In genomic region chr7:27188666-27189559, GRCh38 we compare ENCODE assay signal across 10 cellular contexts. TPM values are rescaled to one million over a fixed set of nuclear protein-coding genes. Genes with fewer than 3 reads are reported as not detected.
DNase-seq lines count a peak whose midpoint lies in the region; ATAC-seq and TF ChIP-seq lines count a peak whose summit lies in the region.
"Had no signal": no experiment of that assay in that cellular context is flagged by ENCODE, and none has a peak within 500 bp of the region (broad histone marks: within the 10 kb centered on the region; RNA-seq: fewer than 3 reads in every experiment).

No MANE protein-coding gene starts in this region.

- TF ChIP-seq RAD21 in IMR-90 (IDR thresholded peaks at IDR 0.05; ENCODE audit: low read length) = no peak

- BruUV-seq in IMR-90 (replicated peaks; lab: Mats Ljungman, UMichigan) = no TSS peak

- H3K9me3 Mint-ChIP-seq in stimulated activated effector memory CD8-positive, alpha-beta T cell treated with anti-CD3 and anti-CD28 coated beads, Interleukin-12 subunit alpha, Interleukin-12 subunit beta, amount 100 ng/mL, for 72 hours = no peaks in the 10 kb centered on the region

- no peaks in the 10 kb centered on the region for H3K9me1 ChIP-seq in IMR-90 (ENCODE audit: insufficient read depth, low read length)

- no peak overlapping the region for H4K5ac ChIP-seq in IMR-90 (ENCODE audit: low read depth, low read length)

- H3K18ac ChIP-seq in IMR-90 (ENCODE audit: low read depth, low read length) = no peak overlapping the region

- peaks cover 8% of the 10 kb centered on the region for H3K36me3 Mint-ChIP-seq in stimulated activated effector memory CD8-positive, alpha-beta T cell treated with anti-CD3 and anti-CD28 coated beads, Interleukin-12 subunit alpha, Interleukin-12 subunit beta, amount 100 ng/mL, for 72 hours

- TF ChIP-seq CTCF in IMR-90 (conservative IDR thresholded peaks at IDR 0.05; ENCODE audit: low read depth, low read length) = no peak

- no peak overlapping the region for H2AK5ac ChIP-seq in IMR-90 (ENCODE audit: low read depth, low read length)

- no peak overlapping the region for H2BK20ac ChIP-seq in IMR-90 (ENCODE audit: low read depth, low read length)

- H3K4me1 Mint-ChIP-seq in stimulated activated effector memory CD8-positive, alpha-beta T cell treated with anti-CD3 and anti-CD28 coated beads, Interleukin-12 subunit alpha, Interleukin-12 subunit beta, amount 100 ng/mL, for 72 hours = peaks cover 48% of the 10 kb centered on the region

- WGBS in IMR-90 (ENCODE audit: extremely low coverage in 2 of 2, insufficient read length in 1 of 2), 2 experiments = 17% methylated on average over 13 of the region's 55 CpGs; no CpG with 5 or more reads in 1 of the 2 experiments

- no peak overlapping the region for H3K4ac ChIP-seq in IMR-90 (ENCODE audit: low read depth, low read length)

- ATAC-seq in IMR-90 (ENCODE audit: low read depth) (no peak), HG02938 (IDR thresholded peaks at IDR 0.05; ENCODE audit: unreplicated experiment) (no peak)
- no peak for ATAC-seq in stimulated activated effector memory CD8-positive, alpha-beta T cell treated with anti-CD3 and anti-CD28 coated beads, Interleukin-12 subunit alpha, Interleukin-12 subunit beta, amount 100 ng/mL, for 72 hours

- no peak overlapping the region for H2BK120ac ChIP-seq in IMR-90 (ENCODE audit: low read depth, low read length)

- dilution Hi-C loops in IMR-90 (cut with HindIII; ENCODE audit: low sequenced_read_pairs, unreplicated experiment) = no loop called here

- in situ Hi-C loops in IMR-90 (cut with MboI; ENCODE audit: low sequenced_read_pairs) = no loop called here

- H3K27me3 ChIP-seq in IMR-90 (ENCODE audit: control insufficient read depth, insufficient read depth, low read length) = peaks cover 97% of the 10 kb centered on the region

- H3K23ac ChIP-seq in IMR-90 (ENCODE audit: low read depth, low read length) = no peak overlapping the region

- no peak for TF ChIP-seq POLR2A in IMR-90 (IDR thresholded peaks at IDR 0.05; ENCODE audit: low read depth, low read length)

- no peak overlapping the region for H3K9ac ChIP-seq in IMR-90 (ENCODE audit: low read depth, low read length)

- intact Hi-C loops in IMR-90 (cut with micrococcal nuclease) = no loop called here

- H3K9me3 ChIP-seq in IMR-90 (ENCODE audit: control insufficient read depth, insufficient read depth, low read length) = peaks cover 16% of the 10 kb centered on the region; the same call in 1 of the 2 replicates

- H3K4me3 Mint-ChIP-seq in stimulated activated effector memory CD8-positive, alpha-beta T cell treated with anti-CD3 and anti-CD28 coated beads, Interleukin-12 subunit alpha, Interleukin-12 subunit beta, amount 100 ng/mL, for 72 hours = peak overlapping the region; percentile 77

- no peaks in the 10 kb centered on the region for H3K36me3 ChIP-seq in IMR-90 (ENCODE audit: control insufficient read depth, insufficient read depth, low read length)

- H4K8ac ChIP-seq in IMR-90 (ENCODE audit: low read depth in 2 of 2, low read length in 2 of 2) = no peak overlapping the region

- no peak overlapping the region for H3K27ac Mint-ChIP-seq in stimulated activated effector memory CD8-positive, alpha-beta T cell treated with anti-CD3 and anti-CD28 coated beads, Interleukin-12 subunit alpha, Interleukin-12 subunit beta, amount 100 ng/mL, for 72 hours

- POLR2A ChIA-PET in IMR-90 (lab: Charles Lee; ENCODE audit: unreplicated experiment) = no interaction called here

- DNase-seq in IMR-90 (no peak), islet precursor cell (peak; percentile 72), T-helper 9 cell (no peak), hypothalamus (lab: John Stamatoyannopoulos, UW) (no peak), DMS 273 (lab: John Stamatoyannopoulos, UW; ENCODE audit: unreplicated experiment) (no peak)
- peak; percentile 48 to 49 for DNase-seq in activated T-cell treated with anti-CD3 and anti-CD28 coated beads, Interleukin-2, amount 50 U/mL, for 48 hours
- DNase-seq in stimulated activated effector memory CD8-positive, alpha-beta T cell treated with anti-CD3 and anti-CD28 coated beads, Interleukin-12 subunit alpha, Interleukin-12 subunit beta, amount 100 ng/mL, for 72 hours (ENCODE audit: low spot score in 2 of 2) = no peak
- DNase-seq: GOT3 had no signal

- H3K4me1 ChIP-seq in IMR-90 (ENCODE audit: control insufficient read depth, insufficient read depth, low read length) = peaks cover 3% of the 10 kb centered on the region; the same call in 1 of the 2 replicates

- H3K14ac ChIP-seq in IMR-90 (replicated peaks; ENCODE audit: low read depth, low read length) = no peak overlapping the region

- no peak overlapping the region for H2BK15ac ChIP-seq in IMR-90 (ENCODE audit: low read depth, low read length)

- no peaks in the 10 kb centered on the region for H3K79me1 ChIP-seq in IMR-90 (ENCODE audit: low read depth in 1 of 2, low read length in 2 of 2)

- no peak overlapping the region for H3K4me3 ChIP-seq in IMR-90 (ENCODE audit: insufficient read depth, low read depth, low read length)

- H2AFZ ChIP-seq in IMR-90 (replicated peaks; ENCODE audit: low read length, poor library complexity) = no peak overlapping the region

- no peak overlapping the region for H2BK5ac ChIP-seq in IMR-90 (ENCODE audit: low read depth, low read length, poor library complexity, severe bottlenecking)

- no peak overlapping the region for H3K56ac ChIP-seq in IMR-90 (ENCODE audit: extremely low read depth, insufficient read depth, low read length)

- no peak overlapping the region for H3K27ac ChIP-seq in IMR-90 (ENCODE audit: insufficient read depth, low read length)

- peaks cover 21% of the 10 kb centered on the region; the same call in 1 of the 2 replicates for H4K20me1 ChIP-seq in IMR-90 (ENCODE audit: insufficient read depth, low read length)

- CTCF ChIA-PET in IMR-90 (lab: Yijun Ruan, JAX) = interaction anchor here (1.1 kb wide), 1 partner anchor 9 kb away, joined by 3 read pairs; no protein-coding TSS in a partner anchor

- H4K91ac ChIP-seq in IMR-90 (ENCODE audit: insufficient read depth, low read depth, low read length) = no peak overlapping the region

- 0 out of 2 replicates have a peak overlapping the region, but pooled peaks have one; percentile 4 for H3K4me2 ChIP-seq in IMR-90 (ENCODE audit: low read depth, low read length)

- no peak overlapping the region for H2AK9ac ChIP-seq in IMR-90 (replicated peaks; ENCODE audit: low read depth, low read length, poor library complexity)

TF ChIP-seq in IMR-90, 13 proteins besides CTCF, POLR2A, EP300 and RAD21 (continues in another document):
- TF ChIP-seq MAZ (IDR thresholded peaks at IDR 0.05; ENCODE audit: borderline replicate concordance, low read depth, low read length) (no peak), MAFK (IDR thresholded peaks at IDR 0.05; ENCODE audit: low read depth, low read length) (no peak), RCOR1 (IDR thresholded peaks at IDR 0.05; ENCODE audit: insufficient replicate concordance, low read length) (no peak), CHD1 (IDR thresholded peaks at IDR 0.05; ENCODE audit: low read depth, low read length) (no peak), FOS (IDR thresholded peaks at IDR 0.05; ENCODE audit: low read depth, low read length) (no peak), CEBPB (IDR thresholded peaks at IDR 0.05; ENCODE audit: low read depth, low read length) (no peak), ELK1 (IDR thresholded peaks at IDR 0.05; ENCODE audit: borderline replicate concordance, low read depth, low read length) (no peak), BHLHE40 (IDR thresholded peaks at IDR 0.05; ENCODE audit: low read depth, low read length) (no peak), RFX5 (IDR thresholded peaks at IDR 0.05; ENCODE audit: low read depth, low read length) (no peak), SMC3 (IDR thresholded peaks at IDR 0.05; ENCODE audit: low read depth, low read length) (no peak)
- TF ChIP-seq, protein P1, sequence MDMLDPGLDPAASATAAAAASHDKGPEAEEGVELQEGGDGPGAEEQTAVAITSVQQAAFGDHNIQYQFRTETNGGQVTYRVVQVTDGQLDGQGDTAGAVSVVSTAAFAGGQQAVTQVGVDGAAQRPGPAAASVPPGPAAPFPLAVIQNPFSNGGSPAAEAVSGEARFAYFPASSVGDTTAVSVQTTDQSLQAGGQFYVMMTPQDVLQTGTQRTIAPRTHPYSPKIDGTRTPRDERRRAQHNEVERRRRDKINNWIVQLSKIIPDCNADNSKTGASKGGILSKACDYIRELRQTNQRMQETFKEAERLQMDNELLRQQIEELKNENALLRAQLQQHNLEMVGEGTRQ (IDR thresholded peaks at IDR 0.05; ENCODE audit: low read depth, low read length) = no peak

RNA-seq across cellular contexts. Expression of gene HOXA11, which starts 3.9 kb away (rescaled TPM):
- not detected in 2 replicates for total RNA-seq in IMR-90 (2012; rRNA removed)
- polyA plus RNA-seq in IMR-90 (2012; rRNA removed) = 0.04 and 0.05 TPM in 2 replicates
- 0.05 TPM in 1 of 2 replicates, not detected in the other for polyA plus RNA-seq in IMR-90 (2012; cell fraction: cytosol; rRNA removed)
- polyA plus RNA-seq in IMR-90 (2012; cell fraction: nucleus; rRNA removed; ENCODE audit: low replicate concordance) = 0.04 TPM in 1 of 2 replicates, not detected in the other
- total RNA-seq: T-helper 1 cell treated with Interleukin-12 subunit alpha and Interleukin-12 subunit beta and Interleukin-4 antibody, amounts not matched to agents 30 ng/mL and 1 ng/mL, for 36 hours had no signal

RNA-seq across cellular contexts. Expression of gene HOXA13, which starts 11.0 kb away (rescaled TPM):
- total RNA-seq in IMR-90 (2012; rRNA removed) = not detected in 2 replicates
- polyA plus RNA-seq in IMR-90 (2012; rRNA removed) = not detected in 2 replicates
- not detected in 2 replicates for polyA plus RNA-seq in IMR-90 (2012; cell fraction: cytosol; rRNA removed)
- polyA plus RNA-seq in IMR-90 (2012; cell fraction: nucleus; rRNA removed; ENCODE audit: low replicate concordance) = not detected in 2 replicates
- total RNA-seq: T-helper 1 cell treated with Interleukin-12 subunit alpha and Interleukin-12 subunit beta and Interleukin-4 antibody, amounts not matched to agents 30 ng/mL and 1 ng/mL, for 36 hours had no signal

RNA-seq across cellular contexts. Expression of gene HOXA10, which starts 14.8 kb away (rescaled TPM):
- total RNA-seq in IMR-90 (2012; rRNA removed) = 0.18 and 0.28 TPM in 2 replicates
- polyA plus RNA-seq in IMR-90 (2012; rRNA removed) = 0.10 TPM in 2 replicates
- polyA plus RNA-seq in IMR-90 (2012; cell fraction: cytosol; rRNA removed) = 0.05 and 0.30 TPM in 2 replicates
- polyA plus RNA-seq in IMR-90 (2012; cell fraction: nucleus; rRNA removed; ENCODE audit: low replicate concordance) = 0.04 and 0.19 TPM in 2 replicates
- total RNA-seq: T-helper 1 cell treated with Interleukin-12 subunit alpha and Interleukin-12 subunit beta and Interleukin-4 antibody, amounts not matched to agents 30 ng/mL and 1 ng/mL, for 36 hours had no signal

RNA-seq across cellular contexts. Expression of gene HOXA9, which starts 23.6 kb away (rescaled TPM):
- total RNA-seq in IMR-90 (2012; rRNA removed) = 0.18 and 0.28 TPM in 2 replicates
- polyA plus RNA-seq in IMR-90 (2012; rRNA removed) = 0.32 and 0.59 TPM in 2 replicates
- 0.10 and 0.26 TPM in 2 replicates for polyA plus RNA-seq in IMR-90 (2012; cell fraction: cytosol; rRNA removed)
- 0.59 and 0.63 TPM in 2 replicates for polyA plus RNA-seq in IMR-90 (2012; cell fraction: nucleus; rRNA removed; ENCODE audit: low replicate concordance)
- total RNA-seq: T-helper 1 cell treated with Interleukin-12 subunit alpha and Interleukin-12 subunit beta and Interleukin-4 antibody, amounts not matched to agents 30 ng/mL and 1 ng/mL, for 36 hours had no signal

RNA-seq across cellular contexts. Expression of gene HOXA7, which starts 32.4 kb away (rescaled TPM):
- under 0.01 and 0.18 TPM in 2 replicates for total RNA-seq in IMR-90 (2012; rRNA removed)
- 1.7 TPM in 2 replicates for polyA plus RNA-seq in IMR-90 (2012; rRNA removed)
- 2.0 and 2.2 TPM in 2 replicates for polyA plus RNA-seq in IMR-90 (2012; cell fraction: cytosol; rRNA removed)
- 0.51 and 0.71 TPM in 2 replicates for polyA plus RNA-seq in IMR-90 (2012; cell fraction: nucleus; rRNA removed; ENCODE audit: low replicate concordance)
- total RNA-seq: T-helper 1 cell treated with Interleukin-12 subunit alpha and Interleukin-12 subunit beta and Interleukin-4 antibody, amounts not matched to agents 30 ng/mL and 1 ng/mL, for 36 hours had no signal

Comparison
In these comparisons a context has a peak if more than half of its experiments do, and no peak if none do; other contexts are left out.
1. DNase-seq: peak in activated T-cell treated with anti-CD3 and anti-CD28 coated beads, Interleukin-2, amount 50 U/mL, for 48 hours (2 of 2) and islet precursor cell (single experiment); none in IMR-90 (single experiment), stimulated activated effector memory CD8-positive, alpha-beta T cell treated with anti-CD3 and anti-CD28 coated beads, Interleukin-12 subunit alpha, Interleukin-12 subunit beta, amount 100 ng/mL, for 72 hours (0 of 2), T-helper 9 cell (single experiment), hypothalamus (0 of 51) and DMS 273 (single experiment).